ENCODE assay signal across 16 cellular contexts in the genomic region with DNA sequence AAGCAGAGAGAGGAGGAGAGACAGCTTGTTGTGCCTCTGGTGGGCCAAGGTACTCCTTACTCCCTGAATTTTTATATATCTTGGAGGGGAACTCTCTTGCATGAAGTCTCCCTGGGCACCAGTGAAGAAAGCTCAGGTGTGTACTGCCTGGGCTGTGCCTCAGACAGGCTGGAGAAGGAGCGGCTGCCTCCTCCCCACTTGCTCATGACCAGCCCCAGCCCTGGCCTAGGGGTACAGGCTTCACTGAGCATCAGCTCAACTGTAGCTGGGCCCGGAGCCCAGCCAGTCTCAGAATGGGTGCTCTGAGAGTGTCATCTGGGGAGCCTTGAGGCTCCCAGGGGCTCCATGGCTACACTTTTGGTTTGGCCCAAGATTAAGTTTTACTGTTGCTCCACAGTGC. TPM values are rescaled to one million over a fixed set of nuclear protein-coding genes. Genes with fewer than 3 reads are reported as not detected.
DNase-seq lines count a peak whose midpoint lies in the region; ATAC-seq and TF ChIP-seq lines count a peak whose summit lies in the region.
"Had no signal": no experiment of that assay in that cellular context is flagged by ENCODE, and none has a peak within 500 bp of the region (broad histone marks: within the 10 kb centered on the region; RNA-seq: fewer than 3 reads in every experiment).

No MANE protein-coding gene starts in this region.

- H2AFZ ChIP-seq in parathyroid adenoma: peak overlapping the region; percentile 38

- peaks cover 9% of the 10 kb centered on the region for H3K27me3 Mint-ChIP-seq in activated CD8-positive, alpha-beta memory T cell treated with anti-CD3 and anti-CD28 coated beads, Interleukin-2, amount 10 ng/mL, durations not matched to agents 7 days and 5 days
- H3K27me3 Mint-ChIP-seq in activated T-helper 2 cell treated with anti-CD3 and anti-CD28 coated beads, Interferon-gamma antibody, Interleukin-2, Interleukin-4, amounts not matched to agents 10 μg/mL and 5 μg/mL and 100 μg/mL, durations not matched to agents 14 hours and 24 hours and 36 hours (ENCODE audit: low read depth): peaks cover 17% of the 10 kb centered on the region

- no peak for TF ChIP-seq CTCF in parathyroid adenoma (IDR thresholded peaks at IDR 0.05)

- no peak for ATAC-seq in activated CD8-positive, alpha-beta memory T cell treated with anti-CD3 and anti-CD28 coated beads, Interleukin-2, amount 10 ng/mL, durations not matched to agents 7 days and 5 days
- ATAC-seq in HG03039 (IDR thresholded peaks at IDR 0.05; ENCODE audit: unreplicated experiment): no peak
- ATAC-seq in HG03097 (IDR thresholded peaks at IDR 0.05; ENCODE audit: low FRiP score, unreplicated experiment): no peak
- ATAC-seq: CD8-positive, alpha-beta T cell had no signal

- H3K4me1 ChIP-seq in parathyroid adenoma: peaks cover 32% of the 10 kb centered on the region

- no peak overlapping the region for H3K4me2 ChIP-seq in parathyroid adenoma (ENCODE audit: low read length)
- H3K4me2 ChIP-seq: BLaER1 had no signal

- H3K27ac Mint-ChIP-seq in activated CD8-positive, alpha-beta memory T cell treated with anti-CD3 and anti-CD28 coated beads, Interleukin-2, amount 10 ng/mL, durations not matched to agents 7 days and 5 days: no peak overlapping the region
- H3K27ac Mint-ChIP-seq in activated T-helper 2 cell treated with anti-CD3 and anti-CD28 coated beads, Interferon-gamma antibody, Interleukin-2, Interleukin-4, amounts not matched to agents 10 μg/mL and 5 μg/mL and 100 μg/mL, durations not matched to agents 14 hours and 24 hours and 36 hours: no peak overlapping the region
- H3K27ac Mint-ChIP-seq: CD8-positive, alpha-beta T cell; H9 had no signal

- no peaks in the 10 kb centered on the region for H3K79me2 ChIP-seq in parathyroid adenoma

- no peak overlapping the region for H3K9ac ChIP-seq in parathyroid adenoma
- H3K9ac ChIP-seq: BLaER1 had no signal

- peak; percentile 47 for DNase-seq in activated CD8-positive, alpha-beta memory T cell treated with anti-CD3 and anti-CD28 coated beads for 24 hours
- DNase-seq in activated CD8-positive, alpha-beta memory T cell treated with anti-CD3 and anti-CD28 coated beads, Interleukin-2, amount 10 ng/mL, durations not matched to agents 7 days and 5 days: no peak
- DNase-seq in activated T-helper 2 cell treated with anti-CD3 and anti-CD28 coated beads, Interferon-gamma antibody, Interleukin-2, Interleukin-4, amounts not matched to agents 10 μg/mL and 5 μg/mL and 100 μg/mL, durations not matched to agents 14 hours and 24 hours and 36 hours (ENCODE audit: low spot score): peak; percentile 1
- DNase-seq in islet precursor cell (peak; percentile 20), NCI-H1417 treated with DMSO at 0.1 percent for 48 hours (lab: John Stamatoyannopoulos, UW) (no peak)
- DNase-seq: 8988T, Calu3, DMS79 treated with DMSO at 0.1 percent for 48 hours, GF-D8, H9, IMR-90 had no signal

- no peak overlapping the region for H3K4me3 ChIP-seq in parathyroid adenoma (ENCODE audit: low read depth, low read length)
- H3K4me3 ChIP-seq: BLaER1 had no signal

- no peaks in the 10 kb centered on the region for H3K27me3 ChIP-seq in parathyroid adenoma (ENCODE audit: control insufficient read depth, insufficient read depth, low read length)
- H3K27me3 ChIP-seq: BLaER1 had no signal

- H3K9me3 Mint-ChIP-seq in activated CD8-positive, alpha-beta memory T cell treated with anti-CD3 and anti-CD28 coated beads, Interleukin-2, amount 10 ng/mL, durations not matched to agents 7 days and 5 days (ENCODE audit: low read depth): peaks cover 7% of the 10 kb centered on the region
- peaks cover 4% of the 10 kb centered on the region for H3K9me3 Mint-ChIP-seq in activated T-helper 2 cell treated with anti-CD3 and anti-CD28 coated beads, Interferon-gamma antibody, Interleukin-2, Interleukin-4, amounts not matched to agents 10 μg/mL and 5 μg/mL and 100 μg/mL, durations not matched to agents 14 hours and 24 hours and 36 hours

- no peak overlapping the region for H3K4me3 Mint-ChIP-seq in activated CD8-positive, alpha-beta memory T cell treated with anti-CD3 and anti-CD28 coated beads, Interleukin-2, amount 10 ng/mL, durations not matched to agents 7 days and 5 days
- no peak overlapping the region for H3K4me3 Mint-ChIP-seq in activated T-helper 2 cell treated with anti-CD3 and anti-CD28 coated beads, Interferon-gamma antibody, Interleukin-2, Interleukin-4, amounts not matched to agents 10 μg/mL and 5 μg/mL and 100 μg/mL, durations not matched to agents 14 hours and 24 hours and 36 hours (ENCODE audit: low read depth)
- H3K4me3 Mint-ChIP-seq: CD8-positive, alpha-beta T cell; H9 had no signal

- intact Hi-C loops in activated T-helper 2 cell treated with anti-CD3 and anti-CD28 coated beads, Interferon-gamma antibody, Interleukin-2, Interleukin-4, amounts not matched to agents 10 μg/mL and 5 μg/mL and 100 μg/mL, durations not matched to agents 14 hours and 24 hours and 36 hours (cut with micrococcal nuclease): no loop called here

- no peaks in the 10 kb centered on the region for H3K4me1 Mint-ChIP-seq in activated CD8-positive, alpha-beta memory T cell treated with anti-CD3 and anti-CD28 coated beads, Interleukin-2, amount 10 ng/mL, durations not matched to agents 7 days and 5 days
- peaks cover 10% of the 10 kb centered on the region for H3K4me1 Mint-ChIP-seq in activated T-helper 2 cell treated with anti-CD3 and anti-CD28 coated beads, Interferon-gamma antibody, Interleukin-2, Interleukin-4, amounts not matched to agents 10 μg/mL and 5 μg/mL and 100 μg/mL, durations not matched to agents 14 hours and 24 hours and 36 hours (ENCODE audit: low read depth)

- H3K9me3 ChIP-seq in parathyroid adenoma (ENCODE audit: control insufficient read depth, low read length): no peaks in the 10 kb centered on the region

- H3K36me3 Mint-ChIP-seq in activated CD8-positive, alpha-beta memory T cell treated with anti-CD3 and anti-CD28 coated beads, Interleukin-2, amount 10 ng/mL, durations not matched to agents 7 days and 5 days: peaks cover 3% of the 10 kb centered on the region
- no peaks in the 10 kb centered on the region for H3K36me3 Mint-ChIP-seq in activated T-helper 2 cell treated with anti-CD3 and anti-CD28 coated beads, Interferon-gamma antibody, Interleukin-2, Interleukin-4, amounts not matched to agents 10 μg/mL and 5 μg/mL and 100 μg/mL, durations not matched to agents 14 hours and 24 hours and 36 hours (ENCODE audit: low read depth)

- H3K27ac ChIP-seq in parathyroid adenoma: no peak overlapping the region
- H3K27ac ChIP-seq: BLaER1 had no signal

- no peaks in the 10 kb centered on the region for H3K36me3 ChIP-seq in parathyroid adenoma (ENCODE audit: control insufficient read depth, insufficient read depth, low read length)
- H3K36me3 ChIP-seq: BLaER1 had no signal

- CTCF ChIA-PET in activated CD8-positive, alpha-beta memory T cell treated with anti-CD3 and anti-CD28 coated beads, Interleukin-2, amount 10 ng/mL, durations not matched to agents 7 days and 5 days (lab: Charles Lee): interaction anchor here (0.7 kb wide), 1 partner anchor 34 kb away, joined by 5 read pairs; no protein-coding TSS in a partner anchor

RNA-seq across cellular contexts. Expression of a gene that starts 44.8 kb away (rescaled TPM):
- 10 to 100 TPM; 41.6 to 50.3 TPM for total RNA-seq in activated CD8-positive, alpha-beta memory T cell treated with anti-CD3 and anti-CD28 coated beads, Interleukin-2, amount 10 ng/mL, durations not matched to agents 7 days and 5 days
- 11.2 and 11.6 TPM in 2 replicates for total RNA-seq in activated T-helper 2 cell treated with anti-CD3 and anti-CD28 coated beads, Interferon-gamma antibody, Interleukin-2, Interleukin-4, amounts not matched to agents 10 μg/mL and 5 μg/mL and 100 μg/mL, durations not matched to agents 14 hours and 24 hours and 36 hours

Comparison
In these comparisons a context has a peak if more than half of its experiments do, and no peak if none do; other contexts are left out.
1. DNase-seq: peak in activated CD8-positive, alpha-beta memory T cell treated with anti-CD3 and anti-CD28 coated beads for 24 hours (single experiment), activated T-helper 2 cell treated with anti-CD3 and anti-CD28 coated beads, Interferon-gamma antibody, Interleukin-2, Interleukin-4, amounts not matched to agents 10 μg/mL and 5 μg/mL and 100 μg/mL, durations not matched to agents 14 hours and 24 hours and 36 hours (single experiment) and islet precursor cell (single experiment); none in activated CD8-positive, alpha-beta memory T cell treated with anti-CD3 and anti-CD28 coated beads, Interleukin-2, amount 10 ng/mL, durations not matched to agents 7 days and 5 days (single experiment) and NCI-H1417 treated with DMSO at 0.1 percent for 48 hours (single experiment).